ENCODE assay signal across 12 cellular contexts in genomic region chrX:10011991-10012390, GRCh38.
DNase-seq lines count a peak whose midpoint lies in the region; ATAC-seq lines count a peak whose summit lies in the region.
"Had no signal": no experiment of that assay in that cellular context is flagged by ENCODE, and none has a peak within 500 bp of the region (broad histone marks: within the 10 kb centered on the region; RNA-seq: fewer than 3 reads in every experiment).

No MANE protein-coding gene starts in this region.

- H3K36me3 ChIP-seq in SK-N-MC (ENCODE audit: insufficient read depth, low read length) (no peaks in the 10 kb centered on the region), iPS-20b (ENCODE audit: insufficient read depth, low read depth, low read length) (no peaks in the 10 kb centered on the region; the same call in 1 of the 2 replicates)
- H3K36me3 ChIP-seq: BE2C had no signal

- H3K9me3 Mint-ChIP-seq in activated naive CD8-positive, alpha-beta T cell (ENCODE audit: low read depth), result no peaks in the 10 kb centered on the region
- H3K9me3 Mint-ChIP-seq in activated naive CD8-positive, alpha-beta T cell treated with anti-CD3 and anti-CD28 coated beads, Interleukin-2, amount 50 U/mL, for 24 hours, result no peaks in the 10 kb centered on the region
- H3K9me3 Mint-ChIP-seq in stimulated activated naive CD8-positive, alpha-beta T cell treated with anti-CD3 and anti-CD28 coated beads, Interleukin-15, amount 100 ng/mL, for 72 hours, result no peaks in the 10 kb centered on the region

- no peaks in the 10 kb centered on the region for H3K36me3 Mint-ChIP-seq in activated naive CD8-positive, alpha-beta T cell
- H3K36me3 Mint-ChIP-seq in activated naive CD8-positive, alpha-beta T cell treated with anti-CD3 and anti-CD28 coated beads, Interleukin-2, amount 50 U/mL, for 24 hours (ENCODE audit: low read depth), result peaks cover 3% of the 10 kb centered on the region

- no peaks in the 10 kb centered on the region for H3K27me3 Mint-ChIP-seq in activated naive CD8-positive, alpha-beta T cell
- peaks cover 5% of the 10 kb centered on the region for H3K27me3 Mint-ChIP-seq in activated naive CD8-positive, alpha-beta T cell treated with anti-CD3 and anti-CD28 coated beads, Interleukin-2, amount 50 U/mL, for 24 hours
- peaks cover 5% of the 10 kb centered on the region for H3K27me3 Mint-ChIP-seq in stimulated activated naive CD8-positive, alpha-beta T cell treated with anti-CD3 and anti-CD28 coated beads, Interleukin-15, amount 100 ng/mL, for 72 hours

- peaks cover 27% of the 10 kb centered on the region for H3K4me1 Mint-ChIP-seq in activated naive CD8-positive, alpha-beta T cell (ENCODE audit: low read depth)
- peaks cover 45% of the 10 kb centered on the region for H3K4me1 Mint-ChIP-seq in activated naive CD8-positive, alpha-beta T cell treated with anti-CD3 and anti-CD28 coated beads, Interleukin-2, amount 50 U/mL, for 24 hours
- peaks cover 53% of the 10 kb centered on the region for H3K4me1 Mint-ChIP-seq in stimulated activated naive CD8-positive, alpha-beta T cell treated with anti-CD3 and anti-CD28 coated beads, Interleukin-15, amount 100 ng/mL, for 72 hours

- H3K27ac Mint-ChIP-seq in activated naive CD8-positive, alpha-beta T cell, result peak overlapping the region; percentile 78
- no peak overlapping the region for H3K27ac Mint-ChIP-seq in activated naive CD8-positive, alpha-beta T cell treated with anti-CD3 and anti-CD28 coated beads, Interleukin-2, amount 50 U/mL, for 24 hours
- no peak overlapping the region for H3K27ac Mint-ChIP-seq in stimulated activated naive CD8-positive, alpha-beta T cell treated with anti-CD3 and anti-CD28 coated beads, Interleukin-15, amount 100 ng/mL, for 72 hours

- H3K4me3 ChIP-seq in SK-N-MC, result peak overlapping the region; percentile 27
- no peak overlapping the region; the same call in 1 of the 2 replicates for H3K4me3 ChIP-seq in iPS-20b (ENCODE audit: low read length)

- no peaks in the 10 kb centered on the region for H3K27me3 ChIP-seq in iPS-20b (ENCODE audit: insufficient read depth, low read length)

- DNase-seq in activated naive CD8-positive, alpha-beta T cell treated with anti-CD3 and anti-CD28 coated beads, Interleukin-2, amount 50 U/mL, for 24 hours, result no peak
- DNase-seq in SK-N-MC (ENCODE audit: low read depth, low spot score), result no peak
- no peak for DNase-seq in stimulated activated naive CD8-positive, alpha-beta T cell treated with anti-CD3 and anti-CD28 coated beads, Interleukin-15, amount 100 ng/mL, for 72 hours
- DNase-seq in ecto neural progenitor cell (ENCODE audit: low spot score), result no peak
- DNase-seq in cerebellar nuclear complex (lab: John Stamatoyannopoulos, UW), result no peak
- DNase-seq: BE2C, NCI-H2171 treated with DMSO at 0.1 percent for 48 hours, OCI-M1 had no signal

- H3K27ac ChIP-seq in SK-N-MC (peak overlapping the region; percentile 88; the same call in 1 of the 2 replicates), iPS-20b (ENCODE audit: low read length) (peak overlapping the region; percentile 49)

- ATAC-seq in activated naive CD8-positive, alpha-beta T cell treated with anti-CD3 and anti-CD28 coated beads, Interleukin-2, amount 50 U/mL, for 24 hours, result no peak
- no peak for ATAC-seq in stimulated activated naive CD8-positive, alpha-beta T cell treated with anti-CD3 and anti-CD28 coated beads, Interleukin-15, amount 100 ng/mL, for 72 hours
- no peak for ATAC-seq in GM21825 (IDR thresholded peaks at IDR 0.05; ENCODE audit: unreplicated experiment)
- ATAC-seq: left lobe of liver had no signal

- H3K9me3 ChIP-seq in SK-N-MC (ENCODE audit: low read depth, low read length) (no peaks in the 10 kb centered on the region), iPS-20b (ENCODE audit: insufficient read depth, low read depth, low read length) (no peaks in the 10 kb centered on the region)
- H3K9me3 ChIP-seq: BE2C had no signal

- H3K4me1 ChIP-seq in iPS-20b (ENCODE audit: insufficient read depth, low read length), result peaks cover 29% of the 10 kb centered on the region; the same call in 1 of the 2 replicates
- H3K4me1 ChIP-seq: BE2C had no signal

- no peak overlapping the region for H3K4me3 Mint-ChIP-seq in activated naive CD8-positive, alpha-beta T cell
- H3K4me3 Mint-ChIP-seq in activated naive CD8-positive, alpha-beta T cell treated with anti-CD3 and anti-CD28 coated beads, Interleukin-2, amount 50 U/mL, for 24 hours, result no peak overlapping the region
- peak overlapping the region; percentile 19 to 70 for H3K4me3 Mint-ChIP-seq in stimulated activated naive CD8-positive, alpha-beta T cell treated with anti-CD3 and anti-CD28 coated beads, Interleukin-15, amount 100 ng/mL, for 72 hours

- H3K9ac ChIP-seq in SK-N-MC (ENCODE audit: insufficient read length), result no peak overlapping the region
- H3K9ac ChIP-seq in iPS-20b (ENCODE audit: low read depth, low read length), result peak overlapping the region; percentile 70; the same call in 1 of the 2 replicates

Comparison
In these comparisons a context has a peak if more than half of its experiments do, and no peak if none do; other contexts are left out.
1. H3K4me3 Mint-ChIP-seq: peak in stimulated activated naive CD8-positive, alpha-beta T cell treated with anti-CD3 and anti-CD28 coated beads, Interleukin-15, amount 100 ng/mL, for 72 hours (2 of 2); none in activated naive CD8-positive, alpha-beta T cell (single experiment) and activated naive CD8-positive, alpha-beta T cell treated with anti-CD3 and anti-CD28 coated beads, Interleukin-2, amount 50 U/mL, for 24 hours (single experiment).